In the genomic region with DNA sequence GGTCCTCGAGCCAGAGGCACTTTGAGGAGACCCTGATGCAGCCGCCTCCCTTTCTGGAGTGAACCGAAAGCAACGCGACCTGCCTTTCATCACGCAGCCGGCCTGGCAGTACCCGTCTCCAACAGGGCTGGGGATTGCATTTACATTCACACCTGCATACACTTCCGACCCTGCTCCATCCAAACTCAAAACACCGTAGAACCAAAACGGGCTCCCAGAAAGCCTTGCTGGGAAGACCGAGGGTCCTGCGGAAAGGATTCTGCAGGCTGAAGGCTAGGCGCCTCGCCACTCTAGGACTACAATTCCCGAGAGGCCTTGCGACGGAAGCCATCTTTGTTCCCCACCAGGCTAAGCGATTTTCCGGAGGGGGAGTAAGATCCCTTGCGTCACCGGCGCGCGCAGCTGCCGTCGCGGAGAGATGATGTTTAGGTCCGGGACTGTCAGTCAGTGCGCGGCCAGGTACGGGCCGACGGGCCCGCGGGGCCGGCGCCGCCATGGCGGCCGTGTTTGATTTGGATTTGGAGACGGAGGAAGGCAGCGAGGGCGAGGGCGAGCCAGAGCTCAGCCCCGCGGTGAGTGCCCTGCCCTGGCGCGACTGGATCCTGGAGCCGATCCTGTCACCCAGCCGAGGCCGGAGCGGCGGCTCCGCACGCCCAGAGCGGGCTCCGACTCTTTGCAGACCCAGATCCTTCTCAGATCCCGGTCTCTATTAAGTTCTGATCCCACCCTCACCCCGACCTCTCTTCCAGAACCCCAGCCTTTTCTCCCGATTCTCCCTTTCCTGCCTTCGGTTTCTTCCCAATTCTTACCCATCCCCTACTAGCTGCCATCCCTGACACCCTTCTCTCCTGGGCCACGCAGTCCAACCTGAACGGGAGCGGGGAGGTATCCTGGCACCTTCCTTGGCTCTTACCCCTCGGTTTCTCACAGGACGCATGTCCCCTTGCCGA, we compare ENCODE assay signal across 8 cellular contexts. TPM values are rescaled to one million over a fixed set of nuclear protein-coding genes. Genes with fewer than 3 reads are reported as not detected.
DNase-seq lines count a peak whose midpoint lies in the region; ATAC-seq and TF ChIP-seq lines count a peak whose summit lies in the region.

A gene (plus strand): TSS at position 443 of the 950 bp plus-strand sequence. CDS start 52 bp downstream, at position 495.

- H3K27me3 ChIP-seq in BLaER1: no peaks in the 10 kb centered on the region
- H3K27me3 ChIP-seq in left lung: no peaks in the 10 kb centered on the region

- H3K9me3 ChIP-seq in BLaER1: no peaks in the 10 kb centered on the region
- H3K9me3 ChIP-seq in left lung: no peaks in the 10 kb centered on the region

- no peak for TF ChIP-seq CTCF in left lung (IDR thresholded peaks at IDR 0.05)

- H4K20me1 ChIP-seq in BLaER1: peaks cover 44% of the 10 kb centered on the region

- ATAC-seq in GM19351 (IDR thresholded peaks at IDR 0.05; ENCODE audit: unreplicated experiment): peak; percentile 80
- peak; percentile 52 for ATAC-seq in HG03558 (IDR thresholded peaks at IDR 0.05; ENCODE audit: extremely low read depth, unreplicated experiment)
- peak; percentile 96 for ATAC-seq in left lung

- peak within 1 kb of the TSS; percentile 87 for H3K4me2 ChIP-seq in BLaER1

- peak within 1 kb of the TSS; percentile 94 for H3K9ac ChIP-seq in BLaER1

- H3K36me3 ChIP-seq in BLaER1: peaks cover 41% of the 10 kb centered on the region
- peaks cover 0 to 39% of the 10 kb centered on the region in 2 donors for H3K36me3 ChIP-seq in left lung

- intact Hi-C loops in left lung (cut with DNase I): no loop called here

- H3K27ac ChIP-seq in BLaER1: peak within 1 kb of the TSS; percentile 87
- H3K27ac ChIP-seq in left lung: peak within 1 kb of the TSS; percentile 80 to 82

- peak; percentile 98 for DNase-seq in NCI-H774 (lab: John Stamatoyannopoulos, UW)
- peak; percentile 99 to 100 for DNase-seq in activated CD4-positive, alpha-beta T cell treated with anti-CD3 and anti-CD28 coated beads, Interleukin-2, amount 50 U/mL, for 4 hours
- peak; percentile 99 for DNase-seq in dermis blood vessel endothelial cell
- DNase-seq in left lung: peak; percentile 98 to 99
- DNase-seq in stimulated activated CD4-positive, alpha-beta T cell treated with anti-CD3 and anti-CD28 coated beads, Interleukin-2, amount 100 ng/mL, for 48 hours: peak; percentile 100

- H3K4me3 ChIP-seq in BLaER1 (peak within 1 kb of the TSS; percentile 92), left lung (peak within 1 kb of the TSS; percentile 71 to 90)

- H3K4me1 ChIP-seq in BLaER1: peaks cover 53% of the 10 kb centered on the region
- peaks cover 12 to 19% of the 10 kb centered on the region in 2 donors for H3K4me1 ChIP-seq in left lung

RNA-seq across cellular contexts. Expression of the gene that starts here (rescaled TPM):
- total RNA-seq in dermis blood vessel endothelial cell (34.9 and 44.9 TPM in 2 replicates), left lung (10 to 100 TPM; 37.7 to 44.1 TPM)

Comparison
In these comparisons a context has a peak if more than half of its experiments do, and no peak if none do; other contexts are left out.
1. Peak in every context shown above with its lines: DNase-seq, ATAC-seq, H3K4me3 ChIP-seq and H3K27ac ChIP-seq.